ENCODE assay signal across 9 cellular contexts in the genomic region with DNA sequence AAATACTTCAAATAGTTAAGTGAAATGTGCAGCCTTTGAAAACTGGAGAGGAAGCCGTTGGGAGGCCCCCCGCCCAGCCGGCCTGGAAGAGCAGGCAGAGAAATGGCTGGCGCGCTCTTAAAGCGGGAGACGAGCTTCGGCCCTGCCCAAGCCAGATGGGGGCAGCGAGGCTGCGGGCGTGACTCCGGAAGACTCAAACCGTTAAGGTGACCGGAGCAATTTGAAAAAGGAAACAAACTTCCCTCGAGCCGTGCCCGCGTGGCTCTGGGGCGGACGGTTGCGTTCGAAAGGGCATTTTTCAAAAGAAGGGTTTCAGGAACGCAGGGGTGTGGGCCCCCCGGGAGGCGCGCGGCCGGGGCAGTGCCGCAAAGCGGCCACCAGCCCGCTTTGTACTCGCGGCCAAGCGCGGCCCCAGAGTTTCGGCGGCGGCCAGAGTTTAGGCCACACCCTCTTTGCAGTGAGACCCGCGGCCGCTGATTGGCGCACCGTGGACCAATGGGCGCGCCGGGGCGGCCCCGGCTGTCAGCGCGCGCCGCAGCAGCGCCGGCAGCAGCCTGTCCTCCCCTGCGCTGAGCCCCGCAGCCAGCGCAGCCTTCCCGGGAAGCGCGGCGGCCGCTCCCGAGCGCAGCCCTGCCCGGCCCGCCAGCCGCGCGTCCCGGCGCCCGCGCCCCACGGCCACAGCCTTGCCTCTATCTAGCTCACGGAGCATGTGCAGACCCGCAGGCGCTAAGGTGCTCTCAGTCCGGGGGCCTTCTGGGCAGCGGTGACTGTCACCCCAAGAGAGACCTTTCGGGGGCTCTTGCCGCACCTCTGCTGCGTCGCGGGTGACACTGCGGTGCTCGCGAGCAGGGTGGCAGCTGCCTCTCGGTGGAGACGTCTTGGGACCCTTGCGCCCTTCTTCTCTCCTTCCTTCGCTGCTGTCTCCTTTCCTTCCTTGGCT. TPM values are rescaled to one million over a fixed set of nuclear protein-coding genes. Genes with fewer than 3 reads are reported as not detected.
DNase-seq lines count a peak whose midpoint lies in the region; ATAC-seq, FAIRE-seq and TF ChIP-seq lines count a peak whose summit lies in the region.
"Had no signal": no experiment of that assay in that cellular context is flagged by ENCODE, and none has a peak within 500 bp of the region (broad histone marks: within the 10 kb centered on the region; RNA-seq: fewer than 3 reads in every experiment).

A gene with protein sequence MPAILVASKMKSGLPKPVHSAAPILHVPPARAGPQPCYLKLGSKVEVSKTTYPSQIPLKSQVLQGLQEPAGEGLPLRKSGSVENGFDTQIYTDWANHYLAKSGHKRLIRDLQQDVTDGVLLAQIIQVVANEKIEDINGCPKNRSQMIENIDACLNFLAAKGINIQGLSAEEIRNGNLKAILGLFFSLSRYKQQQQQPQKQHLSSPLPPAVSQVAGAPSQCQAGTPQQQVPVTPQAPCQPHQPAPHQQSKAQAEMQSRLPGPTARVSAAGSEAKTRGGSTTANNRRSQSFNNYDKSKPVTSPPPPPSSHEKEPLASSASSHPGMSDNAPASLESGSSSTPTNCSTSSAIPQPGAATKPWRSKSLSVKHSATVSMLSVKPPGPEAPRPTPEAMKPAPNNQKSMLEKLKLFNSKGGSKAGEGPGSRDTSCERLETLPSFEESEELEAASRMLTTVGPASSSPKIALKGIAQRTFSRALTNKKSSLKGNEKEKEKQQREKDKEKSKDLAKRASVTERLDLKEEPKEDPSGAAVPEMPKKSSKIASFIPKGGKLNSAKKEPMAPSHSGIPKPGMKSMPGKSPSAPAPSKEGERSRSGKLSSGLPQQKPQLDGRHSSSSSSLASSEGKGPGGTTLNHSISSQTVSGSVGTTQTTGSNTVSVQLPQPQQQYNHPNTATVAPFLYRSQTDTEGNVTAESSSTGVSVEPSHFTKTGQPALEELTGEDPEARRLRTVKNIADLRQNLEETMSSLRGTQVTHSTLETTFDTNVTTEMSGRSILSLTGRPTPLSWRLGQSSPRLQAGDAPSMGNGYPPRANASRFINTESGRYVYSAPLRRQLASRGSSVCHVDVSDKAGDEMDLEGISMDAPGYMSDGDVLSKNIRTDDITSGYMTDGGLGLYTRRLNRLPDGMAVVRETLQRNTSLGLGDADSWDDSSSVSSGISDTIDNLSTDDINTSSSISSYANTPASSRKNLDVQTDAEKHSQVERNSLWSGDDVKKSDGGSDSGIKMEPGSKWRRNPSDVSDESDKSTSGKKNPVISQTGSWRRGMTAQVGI (N-terminal part only) (plus strand): TSS at position 557 of the 940 bp plus-strand sequence. CDS start 859 bp downstream, outside the sequence.

- H3K9me3 ChIP-seq in H1 (ENCODE audit: insufficient read depth in 2 of 2, low read depth in 1 of 2, low read length in 1 of 2) = no peaks in the 10 kb centered on the region

- H3K4me2 ChIP-seq in H1 (ENCODE audit: insufficient read depth in 1 of 2, low read depth in 2 of 2, low read length in 2 of 2) = peak within 1 kb of the TSS; percentile 85 to 96

- peaks cover 13% of the 10 kb centered on the region for H3K27me3 Mint-ChIP-seq in memory B cell

- POLR2A ChIA-PET in H1 (lab: Charles Lee; ENCODE audit: partially characterized antibody) = interaction anchor here (0.6 to 2.4 kb wide), 10 partner anchors 8 to 152 kb away, joined by 3 to 22 read pairs (median 4); no protein-coding TSS in a partner anchor

- no peaks in the 10 kb centered on the region for H4K20me1 ChIP-seq in H1 (replicated peaks in 1 of 2; ENCODE audit: control insufficient read depth in 1 of 2, insufficient read depth in 2 of 2, low read length in 2 of 2)

- peak within 1 kb of the TSS; percentile 97 for H3K18ac ChIP-seq in H1 (ENCODE audit: extremely low read depth, low read length)

- no peaks in the 10 kb centered on the region for H3K9me3 Mint-ChIP-seq in memory B cell

- TF ChIP-seq EP300 in H1 (IDR thresholded peaks at IDR 0.05; ENCODE audit: borderline replicate concordance in 1 of 2, low read depth in 2 of 2, low read length in 2 of 2) = no peak; a peak in 1 of 3 replicates

- TF ChIP-seq POLR2A in H1 (IDR thresholded peaks at IDR 0.05; ENCODE audit: control extremely low read depth in 1 of 2, low read depth in 2 of 2, low read length in 2 of 2) = peak; percentile 46 to 88

- 2% methylated on average over 53 of the region's 91 CpGs; no CpG with 5 or more reads in 1 of the 2 experiments for WGBS in H1 (ENCODE audit: extremely low coverage in 1 of 2, insufficient coverage in 1 of 2, insufficient read length in 1 of 2, insufficient replicate concordance in 2 of 2, low coverage in 1 of 2, low lambda C conversion rate in 2 of 2, missing lambda C conversion rate in 1 of 2), 2 experiments

- DNase-seq in NCI-H748 treated with DMSO at 0.1 percent for 48 hours (lab: John Stamatoyannopoulos, UW) = peak; percentile 72
- peak in 2 of 3 experiments; percentile 37 to 62 for DNase-seq in activated CD8-positive, alpha-beta memory T cell treated with anti-CD3 and anti-CD28 coated beads for 48 hours (ENCODE audit: low read depth in 2 of 3, low spot score in 2 of 3)
- peak; percentile 80 to 92 for DNase-seq in H1 (ENCODE audit: low read depth in 1 of 2, low spot score in 2 of 2)
- peak; percentile 47 to 57 for DNase-seq in memory B cell (ENCODE audit: low spot score in 2 of 2)
- DNase-seq in stimulated activated CD4-positive, alpha-beta T cell treated with anti-CD3 and anti-CD28 coated beads, TNF-alpha, amount 100 ng/mL, for 48 hours (ENCODE audit: low read depth in 3 of 3) = peak; percentile 41 to 64 (median 53)

- H3K4me1 Mint-ChIP-seq in memory B cell = peaks cover 11% of the 10 kb centered on the region

- no peak within 1 kb of the TSS for H2AK5ac ChIP-seq in H1 (ENCODE audit: low read depth, low read length)

- peak within 1 kb of the TSS; percentile 53 for H4K91ac ChIP-seq in H1 (replicated peaks; ENCODE audit: insufficient read length, low read length)

- peak within 1 kb of the TSS; percentile 74 for H2BK120ac ChIP-seq in H1 (replicated peaks; ENCODE audit: low read depth, low read length)

- peaks cover 16% of the 10 kb centered on the region for H3K23me2 ChIP-seq in H1 (ENCODE audit: low read depth, low read length)

- H3K36me3 Mint-ChIP-seq in memory B cell = no peaks in the 10 kb centered on the region

- H3K14ac ChIP-seq in H1 (ENCODE audit: insufficient read length) = no peak within 1 kb of the TSS

- H2BK5ac ChIP-seq in H1 (ENCODE audit: low read depth, low read length) = peak within 1 kb of the TSS; percentile 90

- H3K79me1 ChIP-seq in H1 (ENCODE audit: low read depth, low read length) = no peaks in the 10 kb centered on the region

- peak within 1 kb of the TSS; percentile 48 to 65 (median 54) for H3K4me3 ChIP-seq in H1 (ENCODE audit: extremely low read depth in 1 of 4, insufficient read depth in 2 of 4, low read depth in 3 of 4, low read length in 4 of 4)

- FAIRE-seq in H1 (lab: Jason Lieb, UNC) = no peak
- FAIRE-seq: TTC549 had no signal

- H2BK15ac ChIP-seq in H1 (ENCODE audit: low read length) = 0 out of 2 replicates have a peak within 1 kb of the TSS, but pooled peaks have one; percentile 22

- H3K4ac ChIP-seq in H1 (replicated peaks; ENCODE audit: insufficient read length, low read depth, low read length) = peak within 1 kb of the TSS; percentile 55

- H2AFZ ChIP-seq in H1 (ENCODE audit: low read length) = peak within 1 kb of the TSS; percentile 77

- H3K56ac ChIP-seq in H1 (replicated peaks; ENCODE audit: insufficient read length, low read depth, low read length) = peak within 1 kb of the TSS; percentile 4

- H3K27ac Mint-ChIP-seq in memory B cell = peak within 1 kb of the TSS; percentile 64

- H2BK20ac ChIP-seq in H1 (ENCODE audit: low read length) = no peak within 1 kb of the TSS

- no peak within 1 kb of the TSS for H3K23ac ChIP-seq in H1 (ENCODE audit: insufficient read length)

- H2BK12ac ChIP-seq in H1 (ENCODE audit: low read depth, low read length) = peak within 1 kb of the TSS; percentile 94; the same call in 1 of the 2 replicates

- H3K4me1 ChIP-seq in H1 (replicated peaks in 1 of 4; ENCODE audit: control insufficient read depth in 3 of 4, insufficient read depth in 4 of 4, low read length in 3 of 4) = peaks cover 0 to 13% (median 10%) of the 10 kb centered on the region in 4 experiments; a peak in 6 of 7 replicates

- peak within 1 kb of the TSS; percentile 89 for H3K4me3 Mint-ChIP-seq in memory B cell

- H3K9ac ChIP-seq in H1 (replicated peaks in 1 of 4; ENCODE audit: extremely low read depth in 1 of 4, low read depth in 3 of 4, low read length in 3 of 4) = peak within 1 kb of the TSS; percentile 73 to 83 (median 77)

- ATAC-seq in GM19397 (IDR thresholded peaks at IDR 0.05; ENCODE audit: unreplicated experiment) (peak; percentile 99), HG03558 (IDR thresholded peaks at IDR 0.05; ENCODE audit: extremely low read depth, unreplicated experiment) (peak; percentile 97), memory B cell (ENCODE audit: low read depth) (peak; percentile 98)

- H3K27ac ChIP-seq in C4-2B = peak within 1 kb of the TSS; percentile 55
- H3K27ac ChIP-seq in H1 (ENCODE audit: low read depth, low read length) = peak within 1 kb of the TSS; percentile 69; the same call in 1 of the 2 replicates

- H3K27me3 ChIP-seq in H1 (replicated peaks in 1 of 4; ENCODE audit: control insufficient read depth in 3 of 4, extremely low read depth in 1 of 4, insufficient read depth in 3 of 4, low read length in 3 of 4) = peaks cover 8 to 33% (median 29%) of the 10 kb centered on the region in 4 experiments

- peak within 1 kb of the TSS; percentile 99 for H4K8ac ChIP-seq in H1 (ENCODE audit: extremely low read depth, insufficient read depth, low read length)

- TF ChIP-seq CTCF in C4-2B (conservative IDR thresholded peaks at IDR 0.05) = no peak; the same call in 1 of the 2 replicates
- TF ChIP-seq CTCF in H1 (IDR thresholded peaks at IDR 0.05; ENCODE audit: control extremely low read depth in 1 of 3, insufficient read depth in 1 of 3, low read depth in 1 of 3, low read length in 3 of 3) = no peak

- no peak for TF ChIP-seq RAD21 in H1 (IDR thresholded peaks at IDR 0.05 in 1 of 2, conservative IDR thresholded peaks at IDR 0.05 in 1 of 2; ENCODE audit: low read depth in 2 of 2, low read length in 2 of 2)

- H3K79me2 ChIP-seq in H1 (ENCODE audit: control insufficient read depth in 1 of 2, insufficient read depth in 2 of 2, low read length in 2 of 2) = no peaks in the 10 kb centered on the region

- H4K5ac ChIP-seq in H1 (ENCODE audit: insufficient read length, low read depth, low read length) = peak within 1 kb of the TSS; percentile 97

- CTCF ChIA-PET in H1 (lab: Charles Lee; ENCODE audit: partially characterized antibody) = interaction anchor here (0.6 to 2.6 kb wide), 6 partner anchors 10 to 199 kb away, joined by 3 to 10 read pairs (median 4); no protein-coding TSS in a partner anchor

- no peaks in the 10 kb centered on the region for H3K36me3 ChIP-seq in H1 (ENCODE audit: control insufficient read depth in 2 of 4, insufficient read depth in 4 of 4, low read length in 3 of 4)

RNA-seq across cellular contexts. Expression of the gene that starts here (rescaled TPM):
- total RNA-seq in H1 (2021; fragmentation: NEBNext Ultra II Directional; extraction: Animal tissue kit (Norgen Biotek cat#: 25700)) = 66.9 and 73.6 TPM in 2 replicates
- polyA plus RNA-seq in H1 (2011; rRNA removed) = 35.2 and 35.6 TPM in 2 replicates
- polyA plus RNA-seq in H1 (2011; cell fraction: cytosol; rRNA removed) = 21.6 TPM
- polyA plus RNA-seq in H1 (2011; cell fraction: nucleus; rRNA removed) = 81.7 TPM
- polyA plus RNA-seq in H1 (2012, experiment 1 of 2) = 40.1 to 57.0 TPM (median 50.4 TPM) in 4 replicates
- polyA plus RNA-seq in H1 (2012, experiment 2 of 2) = 6.8 TPM
- 20.8 TPM for polyA plus RNA-seq in H1 (2013, experiment 1 of 2)
- 18.0 TPM for polyA plus RNA-seq in H1 (2013, experiment 2 of 2)
- 96.9 and 105 TPM in 2 replicates for polyA minus RNA-seq in H1 (2011; rRNA and poly(A)+ RNA removed)
- polyA minus RNA-seq in H1 (2011; cell fraction: cytosol; rRNA and poly(A)+ RNA removed) = 61.2 TPM
- 145 TPM for polyA minus RNA-seq in H1 (2011; cell fraction: nucleus; rRNA and poly(A)+ RNA removed)

Comparison
In these comparisons a context has a peak if more than half of its experiments do, and no peak if none do; other contexts are left out.
1. Peak in every context shown above with its lines: DNase-seq, ATAC-seq, H3K4me3 ChIP-seq and H3K27ac ChIP-seq.